11 cellular contexts compared by ENCODE assay signal in genomic region chr6:41530476-41530875, GRCh38. TPM values are rescaled to one million over a fixed set of nuclear protein-coding genes. Genes with fewer than 3 reads are reported as not detected.
DNase-seq lines count a peak whose midpoint lies in the region; ATAC-seq, FAIRE-seq and TF ChIP-seq lines count a peak whose summit lies in the region.
"Had no signal": no experiment of that assay in that cellular context is flagged by ENCODE, and none has a peak within 500 bp of the region (broad histone marks: within the 10 kb centered on the region; RNA-seq: fewer than 3 reads in every experiment).

No MANE protein-coding gene starts in this region.

- H4K20me1 ChIP-seq in mammary epithelial cell (ENCODE audit: insufficient read depth, low read length) = no peaks in the 10 kb centered on the region

- H3K9me3 Mint-ChIP-seq in activated CD4-positive, alpha-beta T cell treated with anti-CD3 and anti-CD28 coated beads, Interleukin-2, amount 10 ng/mL, durations not matched to agents 24 days and 14 days = no peaks in the 10 kb centered on the region
- H3K9me3 Mint-ChIP-seq in natural killer cell treated with Interleukin-12 subunit alpha and Interleukin-12 subunit beta and Interleukin-15 and Interleukin-18, amount 100 ng/mL, for 72 hours = no peaks in the 10 kb centered on the region
- H3K9me3 Mint-ChIP-seq in natural killer cell = no peaks in the 10 kb centered on the region
- H3K9me3 Mint-ChIP-seq: CD8-positive, alpha-beta T cell had no signal

- in situ Hi-C loops in mammary epithelial cell (cut with MboI; ENCODE audit: low sequenced_read_pairs in 2 of 2) = no loop called here

- FAIRE-seq in frontal cortex (lab: Jason Lieb, UNC) = no peak

- H3K27me3 ChIP-seq in mammary epithelial cell (ENCODE audit: insufficient read depth, low read length) = no peaks in the 10 kb centered on the region

- no TSS peak for BruUV-seq in mammary epithelial cell (replicated peaks; lab: Mats Ljungman, UMichigan)

- 77% methylated on average over 4 of the region's 7 CpGs for WGBS in mammary epithelial cell (ENCODE audit: low coverage, missing lambda C conversion rate)

- no peak for TF ChIP-seq CTCF in natural killer cell (IDR thresholded peaks at IDR 0.05)
- TF ChIP-seq CTCF in mammary epithelial cell (conservative IDR thresholded peaks at IDR 0.05 in 1 of 2, IDR thresholded peaks at IDR 0.05 in 1 of 2; ENCODE audit: extremely low read depth in 1 of 2, insufficient read depth in 1 of 2, low read depth in 1 of 2, low read length in 2 of 2) = no peak

- CTCF ChIA-PET in mammary epithelial cell (lab: Charles Lee; ENCODE audit: low non-redundant PET) = no interaction called here

- no peak for DNase-seq in activated CD4-positive, alpha-beta T cell treated with anti-CD3 and anti-CD28 coated beads, Interleukin-2, amount 10 ng/mL, durations not matched to agents 24 days and 14 days
- DNase-seq in activated CD4-positive, alpha-beta T cell treated with anti-CD3 and anti-CD28 coated beads, Interleukin-2, amount 50 U/mL, for 48 hours = no peak
- DNase-seq in natural killer cell treated with Interleukin-12 subunit alpha and Interleukin-12 subunit beta and Interleukin-15 and Interleukin-18, amount 100 ng/mL, for 72 hours (ENCODE audit: low spot score) = no peak
- DNase-seq in natural killer cell (no peak), T-helper 17 cell (no peak), mammary epithelial cell (no peak), frontal cortex (ENCODE audit: low spot score in 2 of 2) (no peak)
- DNase-seq: ACHN; CD8-positive, alpha-beta T cell; COR-L47 had no signal

- H3K4me1 Mint-ChIP-seq in activated CD4-positive, alpha-beta T cell treated with anti-CD3 and anti-CD28 coated beads, Interleukin-2, amount 10 ng/mL, durations not matched to agents 24 days and 14 days = peaks cover 23% of the 10 kb centered on the region
- peaks cover 50 to 61% of the 10 kb centered on the region in 2 donors for H3K4me1 Mint-ChIP-seq in natural killer cell treated with Interleukin-12 subunit alpha and Interleukin-12 subunit beta and Interleukin-15 and Interleukin-18, amount 100 ng/mL, for 72 hours (ENCODE audit: low read depth in 2 of 2)
- H3K4me1 Mint-ChIP-seq in natural killer cell (peaks cover 32% of the 10 kb centered on the region in 2 donors), T-helper 17 cell (peaks cover 22% of the 10 kb centered on the region)

- H3K4me2 ChIP-seq in mammary epithelial cell (ENCODE audit: insufficient read depth, low read depth, low read length) = no peak overlapping the region

- peak overlapping the region; percentile 16 for H3K27ac Mint-ChIP-seq in activated CD4-positive, alpha-beta T cell treated with anti-CD3 and anti-CD28 coated beads, Interleukin-2, amount 10 ng/mL, durations not matched to agents 24 days and 14 days
- peak overlapping the region; percentile 90 to 96 for H3K27ac Mint-ChIP-seq in natural killer cell treated with Interleukin-12 subunit alpha and Interleukin-12 subunit beta and Interleukin-15 and Interleukin-18, amount 100 ng/mL, for 72 hours
- H3K27ac Mint-ChIP-seq in natural killer cell (peak overlapping the region in 1 of 2 donors; percentile 92), T-helper 17 cell (peak overlapping the region; percentile 62)
- H3K27ac Mint-ChIP-seq: CD8-positive, alpha-beta T cell had no signal

- no peak overlapping the region for H2AFZ ChIP-seq in mammary epithelial cell (ENCODE audit: low read depth, low read length)

- no peaks in the 10 kb centered on the region for H3K79me2 ChIP-seq in mammary epithelial cell (ENCODE audit: insufficient read depth, low read length)

- no peak overlapping the region for H3K27ac ChIP-seq in mammary epithelial cell (ENCODE audit: insufficient read depth, low read depth, low read length)

- peaks cover 60% of the 10 kb centered on the region for H3K27me3 Mint-ChIP-seq in activated CD4-positive, alpha-beta T cell treated with anti-CD3 and anti-CD28 coated beads, Interleukin-2, amount 10 ng/mL, durations not matched to agents 24 days and 14 days
- H3K27me3 Mint-ChIP-seq in natural killer cell treated with Interleukin-12 subunit alpha and Interleukin-12 subunit beta and Interleukin-15 and Interleukin-18, amount 100 ng/mL, for 72 hours = peaks cover 0 to 4% of the 10 kb centered on the region in 2 donors
- H3K27me3 Mint-ChIP-seq in natural killer cell (ENCODE audit: low read depth in 2 of 2) = peaks cover 15 to 22% of the 10 kb centered on the region in 2 donors
- peaks cover 6% of the 10 kb centered on the region for H3K27me3 Mint-ChIP-seq in T-helper 17 cell

- dilution Hi-C loops in mammary epithelial cell (cut with HindIII; ENCODE audit: low sequenced_read_pairs) = no loop called here

- H3K9me3 ChIP-seq in T-helper 17 cell (ENCODE audit: control insufficient read depth, low read length, poor library complexity, severe bottlenecking) (no peaks in the 10 kb centered on the region), mammary epithelial cell (replicated peaks; ENCODE audit: insufficient read depth, low read length) (no peaks in the 10 kb centered on the region)

- H3K36me3 ChIP-seq in mammary epithelial cell (ENCODE audit: insufficient read depth, low read length) = no peaks in the 10 kb centered on the region

- peaks cover 5% of the 10 kb centered on the region for H3K4me1 ChIP-seq in mammary epithelial cell (ENCODE audit: insufficient read depth, low read length)

- no peak overlapping the region for H3K9ac ChIP-seq in mammary epithelial cell (ENCODE audit: insufficient read depth, low read length)

- H3K36me3 Mint-ChIP-seq in activated CD4-positive, alpha-beta T cell treated with anti-CD3 and anti-CD28 coated beads, Interleukin-2, amount 10 ng/mL, durations not matched to agents 24 days and 14 days (ENCODE audit: low read depth) = peaks cover 2% of the 10 kb centered on the region
- no peaks in the 10 kb centered on the region for H3K36me3 Mint-ChIP-seq in natural killer cell treated with Interleukin-12 subunit alpha and Interleukin-12 subunit beta and Interleukin-15 and Interleukin-18, amount 100 ng/mL, for 72 hours
- H3K36me3 Mint-ChIP-seq in natural killer cell (no peaks in the 10 kb centered on the region), T-helper 17 cell (ENCODE audit: low read depth) (peaks cover 7% of the 10 kb centered on the region)
- H3K36me3 Mint-ChIP-seq: CD8-positive, alpha-beta T cell had no signal

- H3K4me3 Mint-ChIP-seq in activated CD4-positive, alpha-beta T cell treated with anti-CD3 and anti-CD28 coated beads, Interleukin-2, amount 10 ng/mL, durations not matched to agents 24 days and 14 days = no peak overlapping the region
- peak overlapping the region; percentile 51 for H3K4me3 Mint-ChIP-seq in natural killer cell treated with Interleukin-12 subunit alpha and Interleukin-12 subunit beta and Interleukin-15 and Interleukin-18, amount 100 ng/mL, for 72 hours
- H3K4me3 Mint-ChIP-seq in natural killer cell (no peak overlapping the region), T-helper 17 cell (no peak overlapping the region)

- ATAC-seq in natural killer cell treated with Interleukin-12 subunit alpha and Interleukin-12 subunit beta and Interleukin-15 and Interleukin-18, amount 100 ng/mL, for 72 hours = no peak
- ATAC-seq in natural killer cell = no peak
- no peak for ATAC-seq in T-helper 17 cell
- no peak for ATAC-seq in HG03139 (IDR thresholded peaks at IDR 0.05; ENCODE audit: unreplicated experiment)
- ATAC-seq: CD8-positive, alpha-beta T cell had no signal

- H3K4me3 ChIP-seq in mammary epithelial cell (replicated peaks in 1 of 3; ENCODE audit: insufficient read depth in 1 of 3, low read depth in 2 of 3, low read length in 3 of 3) = no peak overlapping the region

- intact Hi-C loops in activated CD4-positive, alpha-beta T cell treated with anti-CD3 and anti-CD28 coated beads, Interleukin-2, amount 10 ng/mL, durations not matched to agents 24 days and 14 days (cut with micrococcal nuclease) = no loop called here
- intact Hi-C loops in natural killer cell (cut with micrococcal nuclease) = no loop called here
- intact Hi-C loops in mammary epithelial cell (cut with micrococcal nuclease) = no loop called here

RNA-seq across cellular contexts. Expression of gene FOXP4, which starts 15.7 kb away (rescaled TPM):
- 16.9 and 17.6 TPM in 2 replicates for total RNA-seq in activated CD4-positive, alpha-beta T cell treated with anti-CD3 and anti-CD28 coated beads, Interleukin-2, amount 10 ng/mL, durations not matched to agents 24 days and 14 days
- total RNA-seq in natural killer cell treated with Interleukin-12 subunit alpha and Interleukin-12 subunit beta and Interleukin-15 and Interleukin-18, amount 100 ng/mL, for 72 hours = 100 to 1,000 TPM in 1 of 2 donors, 10 to 100 TPM in 1; 52.4 to 110 TPM
- total RNA-seq in natural killer cell (10 to 100 TPM; 11.2 to 21.1 (median 14.7) TPM), T-helper 17 cell (10 to 100 TPM in 1 of 2 donors, 1 to 10 TPM in 1; 7.5 to 10.6 TPM), mammary epithelial cell (10 to 100 TPM in 1 of 2 donors, 1 to 10 TPM in 1; 5.0 to 19.2 TPM), frontal cortex (0.82 TPM)
- 5.7 TPM for polyA plus RNA-seq in mammary epithelial cell
- 8.4 TPM for polyA minus RNA-seq in mammary epithelial cell
